1 cellular context compared by ENCODE assay signal in the genomic region with DNA sequence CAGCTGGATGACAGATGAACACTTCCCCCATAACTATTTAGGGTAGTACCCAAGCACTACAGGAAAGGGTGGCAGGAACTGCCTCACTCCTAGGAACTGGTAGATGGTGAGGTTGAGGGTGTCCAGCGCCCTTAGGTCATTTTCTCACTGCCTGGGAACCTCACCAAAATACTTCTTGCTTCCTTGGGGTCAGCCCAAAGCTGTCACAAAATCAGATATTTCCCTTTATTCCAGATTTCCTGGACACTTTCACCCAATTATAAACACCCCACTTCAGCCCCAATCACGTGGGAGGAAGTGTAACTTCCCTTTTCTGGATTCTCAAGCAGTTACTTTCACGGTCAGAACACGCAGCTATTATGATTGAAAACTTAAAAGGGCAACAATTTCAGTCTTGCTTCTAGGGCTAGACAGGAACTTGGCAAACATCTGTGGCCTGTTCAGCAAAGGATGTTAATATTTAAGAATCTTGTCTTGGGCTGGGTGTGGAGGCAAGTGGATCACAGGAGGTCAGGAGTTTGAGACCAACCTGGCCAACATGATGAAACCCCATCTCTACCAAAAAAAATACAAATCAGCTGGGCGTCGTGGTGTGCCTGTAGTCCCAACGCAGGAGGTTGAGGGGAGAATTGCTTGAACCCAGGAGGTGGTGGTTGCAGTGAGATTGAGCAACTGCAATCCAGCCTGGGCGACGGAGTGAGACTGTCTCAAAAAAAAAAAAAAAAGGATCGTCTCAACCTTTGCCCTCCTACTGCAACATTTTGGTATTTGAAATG.
TF ChIP-seq lines count a peak whose summit lies in the region.

No MANE protein-coding gene starts in this region.

TF ChIP-seq in K562, 482 proteins besides CTCF, POLR2A, EP300 and RAD21 (continued from another document and continues in another):
- TF ChIP-seq, protein P1, sequence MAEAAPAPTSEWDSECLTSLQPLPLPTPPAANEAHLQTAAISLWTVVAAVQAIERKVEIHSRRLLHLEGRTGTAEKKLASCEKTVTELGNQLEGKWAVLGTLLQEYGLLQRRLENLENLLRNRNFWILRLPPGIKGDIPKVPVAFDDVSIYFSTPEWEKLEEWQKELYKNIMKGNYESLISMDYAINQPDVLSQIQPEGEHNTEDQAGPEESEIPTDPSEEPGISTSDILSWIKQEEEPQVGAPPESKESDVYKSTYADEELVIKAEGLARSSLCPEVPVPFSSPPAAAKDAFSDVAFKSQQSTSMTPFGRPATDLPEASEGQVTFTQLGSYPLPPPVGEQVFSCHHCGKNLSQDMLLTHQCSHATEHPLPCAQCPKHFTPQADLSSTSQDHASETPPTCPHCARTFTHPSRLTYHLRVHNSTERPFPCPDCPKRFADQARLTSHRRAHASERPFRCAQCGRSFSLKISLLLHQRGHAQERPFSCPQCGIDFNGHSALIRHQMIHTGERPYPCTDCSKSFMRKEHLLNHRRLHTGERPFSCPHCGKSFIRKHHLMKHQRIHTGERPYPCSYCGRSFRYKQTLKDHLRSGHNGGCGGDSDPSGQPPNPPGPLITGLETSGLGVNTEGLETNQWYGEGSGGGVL (CRISPR knock-in tag; IDR thresholded peaks at IDR 0.05): no peak
- TF ChIP-seq, protein P2, sequence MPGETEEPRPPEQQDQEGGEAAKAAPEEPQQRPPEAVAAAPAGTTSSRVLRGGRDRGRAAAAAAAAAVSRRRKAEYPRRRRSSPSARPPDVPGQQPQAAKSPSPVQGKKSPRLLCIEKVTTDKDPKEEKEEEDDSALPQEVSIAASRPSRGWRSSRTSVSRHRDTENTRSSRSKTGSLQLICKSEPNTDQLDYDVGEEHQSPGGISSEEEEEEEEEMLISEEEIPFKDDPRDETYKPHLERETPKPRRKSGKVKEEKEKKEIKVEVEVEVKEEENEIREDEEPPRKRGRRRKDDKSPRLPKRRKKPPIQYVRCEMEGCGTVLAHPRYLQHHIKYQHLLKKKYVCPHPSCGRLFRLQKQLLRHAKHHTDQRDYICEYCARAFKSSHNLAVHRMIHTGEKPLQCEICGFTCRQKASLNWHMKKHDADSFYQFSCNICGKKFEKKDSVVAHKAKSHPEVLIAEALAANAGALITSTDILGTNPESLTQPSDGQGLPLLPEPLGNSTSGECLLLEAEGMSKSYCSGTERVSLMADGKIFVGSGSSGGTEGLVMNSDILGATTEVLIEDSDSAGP (CRISPR knock-in tag; IDR thresholded peaks at IDR 0.05): no peak
- TF ChIP-seq CEBPB (tag; IDR thresholded peaks at IDR 0.05): peak; percentile 88
- TF ChIP-seq MTA3 (IDR thresholded peaks at IDR 0.05; ENCODE audit: borderline replicate concordance): no peak; the same call in 1 of the 2 replicates
- TF ChIP-seq, protein P3, sequence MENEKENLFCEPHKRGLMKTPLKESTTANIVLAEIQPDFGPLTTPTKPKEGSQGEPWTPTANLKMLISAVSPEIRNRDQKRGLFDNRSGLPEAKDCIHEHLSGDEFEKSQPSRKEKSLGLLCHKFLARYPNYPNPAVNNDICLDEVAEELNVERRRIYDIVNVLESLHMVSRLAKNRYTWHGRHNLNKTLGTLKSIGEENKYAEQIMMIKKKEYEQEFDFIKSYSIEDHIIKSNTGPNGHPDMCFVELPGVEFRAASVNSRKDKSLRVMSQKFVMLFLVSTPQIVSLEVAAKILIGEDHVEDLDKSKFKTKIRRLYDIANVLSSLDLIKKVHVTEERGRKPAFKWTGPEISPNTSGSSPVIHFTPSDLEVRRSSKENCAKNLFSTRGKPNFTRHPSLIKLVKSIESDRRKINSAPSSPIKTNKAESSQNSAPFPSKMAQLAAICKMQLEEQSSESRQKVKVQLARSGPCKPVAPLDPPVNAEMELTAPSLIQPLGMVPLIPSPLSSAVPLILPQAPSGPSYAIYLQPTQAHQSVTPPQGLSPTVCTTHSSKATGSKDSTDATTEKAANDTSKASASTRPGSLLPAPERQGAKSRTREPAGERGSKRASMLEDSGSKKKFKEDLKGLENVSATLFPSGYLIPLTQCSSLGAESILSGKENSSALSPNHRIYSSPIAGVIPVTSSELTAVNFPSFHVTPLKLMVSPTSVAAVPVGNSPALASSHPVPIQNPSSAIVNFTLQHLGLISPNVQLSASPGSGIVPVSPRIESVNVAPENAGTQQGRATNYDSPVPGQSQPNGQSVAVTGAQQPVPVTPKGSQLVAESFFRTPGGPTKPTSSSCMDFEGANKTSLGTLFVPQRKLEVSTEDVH (IDR thresholded peaks at IDR 0.05; ENCODE audit: low read depth, partially characterized antibody): peak; percentile 79
- peak; percentile 80; the same call in 1 of the 2 replicates for TF ChIP-seq CAMTA2 (CRISPR knock-in tag; conservative IDR thresholded peaks at IDR 0.05)
- peak; percentile 71; the same call in 1 of the 2 replicates for TF ChIP-seq RFX7 (CRISPR knock-in tag; IDR thresholded peaks at IDR 0.05)
- no peak for TF ChIP-seq NCOA6 (IDR thresholded peaks at IDR 0.05)
- peak; percentile 29; the same call in 1 of the 2 replicates for TF ChIP-seq TEAD4 (IDR thresholded peaks at IDR 0.05; ENCODE audit: low read length)
- TF ChIP-seq TEAD4 (CRISPR knock-in tag; IDR thresholded peaks at IDR 0.05; ENCODE audit: borderline replicate concordance): no peak
- TF ChIP-seq PYGO2 (tag; IDR thresholded peaks at IDR 0.05): no peak
- TF ChIP-seq BCOR (IDR thresholded peaks at IDR 0.05): no peak
- 0 out of 2 replicates have a peak, but pooled peaks have one; percentile 22 for TF ChIP-seq HMG20A (CRISPR knock-in tag; conservative IDR thresholded peaks at IDR 0.05)
- TF ChIP-seq SMARCC2 (IDR thresholded peaks at IDR 0.05; ENCODE audit: low read depth): no peak
- no peak for TF ChIP-seq SMC3 (conservative IDR thresholded peaks at IDR 0.05; ENCODE audit: insufficient read depth, low read depth, low read length)
- peak; percentile 76; the same call in 1 of the 2 replicates for TF ChIP-seq ZNF253 (CRISPR knock-in tag; conservative IDR thresholded peaks at IDR 0.05)
- no peak; the same call in 1 of the 2 replicates for TF ChIP-seq MYNN (IDR thresholded peaks at IDR 0.05)
- TF ChIP-seq MYNN (CRISPR knock-in tag; IDR thresholded peaks at IDR 0.05): no peak
- 0 out of 2 replicates have a peak, but pooled peaks have one; percentile 41 for TF ChIP-seq ZNF77 (CRISPR knock-in tag; IDR thresholded peaks at IDR 0.05)
- TF ChIP-seq ZNF121 (CRISPR knock-in tag; conservative IDR thresholded peaks at IDR 0.05): no peak
- TF ChIP-seq, protein P4, sequence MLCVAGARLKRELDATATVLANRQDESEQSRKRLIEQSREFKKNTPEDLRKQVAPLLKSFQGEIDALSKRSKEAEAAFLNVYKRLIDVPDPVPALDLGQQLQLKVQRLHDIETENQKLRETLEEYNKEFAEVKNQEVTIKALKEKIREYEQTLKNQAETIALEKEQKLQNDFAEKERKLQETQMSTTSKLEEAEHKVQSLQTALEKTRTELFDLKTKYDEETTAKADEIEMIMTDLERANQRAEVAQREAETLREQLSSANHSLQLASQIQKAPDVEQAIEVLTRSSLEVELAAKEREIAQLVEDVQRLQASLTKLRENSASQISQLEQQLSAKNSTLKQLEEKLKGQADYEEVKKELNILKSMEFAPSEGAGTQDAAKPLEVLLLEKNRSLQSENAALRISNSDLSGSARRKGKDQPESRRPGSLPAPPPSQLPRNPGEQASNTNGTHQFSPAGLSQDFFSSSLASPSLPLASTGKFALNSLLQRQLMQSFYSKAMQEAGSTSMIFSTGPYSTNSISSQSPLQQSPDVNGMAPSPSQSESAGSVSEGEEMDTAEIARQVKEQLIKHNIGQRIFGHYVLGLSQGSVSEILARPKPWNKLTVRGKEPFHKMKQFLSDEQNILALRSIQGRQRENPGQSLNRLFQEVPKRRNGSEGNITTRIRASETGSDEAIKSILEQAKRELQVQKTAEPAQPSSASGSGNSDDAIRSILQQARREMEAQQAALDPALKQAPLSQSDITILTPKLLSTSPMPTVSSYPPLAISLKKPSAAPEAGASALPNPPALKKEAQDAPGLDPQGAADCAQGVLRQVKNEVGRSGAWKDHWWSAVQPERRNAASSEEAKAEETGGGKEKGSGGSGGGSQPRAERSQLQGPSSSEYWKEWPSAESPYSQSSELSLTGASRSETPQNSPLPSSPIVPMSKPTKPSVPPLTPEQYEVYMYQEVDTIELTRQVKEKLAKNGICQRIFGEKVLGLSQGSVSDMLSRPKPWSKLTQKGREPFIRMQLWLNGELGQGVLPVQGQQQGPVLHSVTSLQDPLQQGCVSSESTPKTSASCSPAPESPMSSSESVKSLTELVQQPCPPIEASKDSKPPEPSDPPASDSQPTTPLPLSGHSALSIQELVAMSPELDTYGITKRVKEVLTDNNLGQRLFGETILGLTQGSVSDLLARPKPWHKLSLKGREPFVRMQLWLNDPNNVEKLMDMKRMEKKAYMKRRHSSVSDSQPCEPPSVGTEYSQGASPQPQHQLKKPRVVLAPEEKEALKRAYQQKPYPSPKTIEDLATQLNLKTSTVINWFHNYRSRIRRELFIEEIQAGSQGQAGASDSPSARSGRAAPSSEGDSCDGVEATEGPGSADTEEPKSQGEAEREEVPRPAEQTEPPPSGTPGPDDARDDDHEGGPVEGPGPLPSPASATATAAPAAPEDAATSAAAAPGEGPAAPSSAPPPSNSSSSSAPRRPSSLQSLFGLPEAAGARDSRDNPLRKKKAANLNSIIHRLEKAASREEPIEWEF (CRISPR knock-in tag; IDR thresholded peaks at IDR 0.05): no peak
- TF ChIP-seq, protein P5, sequence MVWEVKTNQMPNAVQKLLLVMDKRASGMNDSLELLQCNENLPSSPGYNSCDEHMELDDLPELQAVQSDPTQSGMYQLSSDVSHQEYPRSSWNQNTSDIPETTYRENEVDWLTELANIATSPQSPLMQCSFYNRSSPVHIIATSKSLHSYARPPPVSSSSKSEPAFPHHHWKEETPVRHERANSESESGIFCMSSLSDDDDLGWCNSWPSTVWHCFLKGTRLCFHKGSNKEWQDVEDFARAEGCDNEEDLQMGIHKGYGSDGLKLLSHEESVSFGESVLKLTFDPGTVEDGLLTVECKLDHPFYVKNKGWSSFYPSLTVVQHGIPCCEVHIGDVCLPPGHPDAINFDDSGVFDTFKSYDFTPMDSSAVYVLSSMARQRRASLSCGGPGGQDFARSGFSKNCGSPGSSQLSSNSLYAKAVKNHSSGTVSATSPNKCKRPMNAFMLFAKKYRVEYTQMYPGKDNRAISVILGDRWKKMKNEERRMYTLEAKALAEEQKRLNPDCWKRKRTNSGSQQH (CRISPR knock-in tag; IDR thresholded peaks at IDR 0.05): peak; percentile 95
- peak; percentile 67 for TF ChIP-seq L3MBTL2 (IDR thresholded peaks at IDR 0.05)
- TF ChIP-seq RFX1 (IDR thresholded peaks at IDR 0.05): no peak
- no peak for TF ChIP-seq NR4A1 (CRISPR knock-in tag; IDR thresholded peaks at IDR 0.05)
- no peak for TF ChIP-seq NR4A1 (tag; IDR thresholded peaks at IDR 0.05)
- no peak for TF ChIP-seq KLF6 (CRISPR knock-in tag; IDR thresholded peaks at IDR 0.05; ENCODE audit: borderline replicate concordance)
- TF ChIP-seq, protein P6, sequence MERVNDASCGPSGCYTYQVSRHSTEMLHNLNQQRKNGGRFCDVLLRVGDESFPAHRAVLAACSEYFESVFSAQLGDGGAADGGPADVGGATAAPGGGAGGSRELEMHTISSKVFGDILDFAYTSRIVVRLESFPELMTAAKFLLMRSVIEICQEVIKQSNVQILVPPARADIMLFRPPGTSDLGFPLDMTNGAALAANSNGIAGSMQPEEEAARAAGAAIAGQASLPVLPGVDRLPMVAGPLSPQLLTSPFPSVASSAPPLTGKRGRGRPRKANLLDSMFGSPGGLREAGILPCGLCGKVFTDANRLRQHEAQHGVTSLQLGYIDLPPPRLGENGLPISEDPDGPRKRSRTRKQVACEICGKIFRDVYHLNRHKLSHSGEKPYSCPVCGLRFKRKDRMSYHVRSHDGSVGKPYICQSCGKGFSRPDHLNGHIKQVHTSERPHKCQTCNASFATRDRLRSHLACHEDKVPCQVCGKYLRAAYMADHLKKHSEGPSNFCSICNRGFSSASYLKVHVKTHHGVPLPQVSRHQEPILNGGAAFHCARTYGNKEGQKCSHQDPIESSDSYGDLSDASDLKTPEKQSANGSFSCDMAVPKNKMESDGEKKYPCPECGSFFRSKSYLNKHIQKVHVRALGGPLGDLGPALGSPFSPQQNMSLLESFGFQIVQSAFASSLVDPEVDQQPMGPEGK (CRISPR knock-in tag; IDR thresholded peaks at IDR 0.05; ENCODE audit: borderline replicate concordance): peak; percentile 23
- TF ChIP-seq, protein P7, sequence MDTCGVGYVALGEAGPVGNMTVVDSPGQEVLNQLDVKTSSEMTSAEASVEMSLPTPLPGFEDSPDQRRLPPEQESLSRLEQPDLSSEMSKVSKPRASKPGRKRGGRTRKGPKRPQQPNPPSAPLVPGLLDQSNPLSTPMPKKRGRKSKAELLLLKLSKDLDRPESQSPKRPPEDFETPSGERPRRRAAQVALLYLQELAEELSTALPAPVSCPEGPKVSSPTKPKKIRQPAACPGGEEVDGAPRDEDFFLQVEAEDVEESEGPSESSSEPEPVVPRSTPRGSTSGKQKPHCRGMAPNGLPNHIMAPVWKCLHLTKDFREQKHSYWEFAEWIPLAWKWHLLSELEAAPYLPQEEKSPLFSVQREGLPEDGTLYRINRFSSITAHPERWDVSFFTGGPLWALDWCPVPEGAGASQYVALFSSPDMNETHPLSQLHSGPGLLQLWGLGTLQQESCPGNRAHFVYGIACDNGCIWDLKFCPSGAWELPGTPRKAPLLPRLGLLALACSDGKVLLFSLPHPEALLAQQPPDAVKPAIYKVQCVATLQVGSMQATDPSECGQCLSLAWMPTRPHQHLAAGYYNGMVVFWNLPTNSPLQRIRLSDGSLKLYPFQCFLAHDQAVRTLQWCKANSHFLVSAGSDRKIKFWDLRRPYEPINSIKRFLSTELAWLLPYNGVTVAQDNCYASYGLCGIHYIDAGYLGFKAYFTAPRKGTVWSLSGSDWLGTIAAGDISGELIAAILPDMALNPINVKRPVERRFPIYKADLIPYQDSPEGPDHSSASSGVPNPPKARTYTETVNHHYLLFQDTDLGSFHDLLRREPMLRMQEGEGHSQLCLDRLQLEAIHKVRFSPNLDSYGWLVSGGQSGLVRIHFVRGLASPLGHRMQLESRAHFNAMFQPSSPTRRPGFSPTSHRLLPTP (IDR thresholded peaks at IDR 0.05; ENCODE audit: borderline replicate concordance, extremely low read depth, insufficient read length): no peak
- TF ChIP-seq, protein P8, sequence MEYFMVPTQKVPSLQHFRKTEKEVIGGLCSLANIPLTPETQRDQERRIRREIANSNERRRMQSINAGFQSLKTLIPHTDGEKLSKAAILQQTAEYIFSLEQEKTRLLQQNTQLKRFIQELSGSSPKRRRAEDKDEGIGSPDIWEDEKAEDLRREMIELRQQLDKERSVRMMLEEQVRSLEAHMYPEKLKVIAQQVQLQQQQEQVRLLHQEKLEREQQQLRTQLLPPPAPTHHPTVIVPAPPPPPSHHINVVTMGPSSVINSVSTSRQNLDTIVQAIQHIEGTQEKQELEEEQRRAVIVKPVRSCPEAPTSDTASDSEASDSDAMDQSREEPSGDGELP (CRISPR knock-in tag; IDR thresholded peaks at IDR 0.05; ENCODE audit: borderline replicate concordance): peak; percentile 87
- no peak for TF ChIP-seq ZKSCAN1 (IDR thresholded peaks at IDR 0.05; ENCODE audit: low read depth, low read length)
- TF ChIP-seq MTA2 (IDR thresholded peaks at IDR 0.05; ENCODE audit: low read depth): no peak
- no peak for TF ChIP-seq SIX5 (IDR thresholded peaks at IDR 0.05; ENCODE audit: borderline replicate concordance in 1 of 2, insufficient read depth in 1 of 2, low read depth in 1 of 2, low read length in 2 of 2)
- no peak for TF ChIP-seq ZNF584 (CRISPR knock-in tag; IDR thresholded peaks at IDR 0.05; ENCODE audit: low read depth)
- TF ChIP-seq FOXK2 (conservative IDR thresholded peaks at IDR 0.05 in 1 of 2, IDR thresholded peaks at IDR 0.05 in 1 of 2; ENCODE audit: low read depth in 2 of 2): peak; percentile 64 to 83; a peak in 3 of 4 replicates
- no peak for TF ChIP-seq CHD1 (IDR thresholded peaks at IDR 0.05; ENCODE audit: low read length)
- no peak for TF ChIP-seq PTRF (tag; IDR thresholded peaks at IDR 0.05)
- peak; percentile 59 to 83; a peak in 2 of 4 replicates for TF ChIP-seq MAZ (CRISPR knock-in tag; conservative IDR thresholded peaks at IDR 0.05 in 1 of 2, IDR thresholded peaks at IDR 0.05 in 1 of 2)
- TF ChIP-seq TAF9B (IDR thresholded peaks at IDR 0.05; ENCODE audit: partially characterized antibody): no peak
